ENCODE assay signal across 8 cellular contexts in the genomic region with DNA sequence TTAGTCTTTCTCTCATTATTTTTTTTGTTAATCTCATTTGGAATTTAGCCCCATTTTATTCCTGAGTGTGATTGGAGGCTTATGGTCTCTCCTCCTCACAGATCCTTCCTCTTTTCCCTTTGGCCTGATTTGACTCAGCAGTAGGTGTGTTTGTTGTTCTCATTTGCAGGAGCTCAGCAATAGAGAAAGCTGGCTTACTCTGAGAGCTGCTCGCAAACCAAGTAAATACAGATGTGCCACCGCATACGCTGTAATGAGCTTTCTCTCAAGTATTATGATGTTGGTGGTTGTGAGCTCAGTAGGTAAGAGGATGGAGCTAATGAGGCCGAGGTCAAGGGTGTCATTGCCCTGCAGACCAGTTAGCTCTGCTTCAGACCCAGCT.
DNase-seq lines count a peak whose midpoint lies in the region; ATAC-seq, FAIRE-seq and TF ChIP-seq lines count a peak whose summit lies in the region.

No MANE protein-coding gene starts in this region.

- no peak for DNase-seq in GM18507 (ENCODE audit: extremely low spot score, insufficient read length, low read depth)
- DNase-seq in NCI-H748 treated with DMSO at 0.1 percent for 48 hours (lab: John Stamatoyannopoulos, UW), result peak; percentile 59
- no peak for DNase-seq in natural killer cell
- DNase-seq in Ammon's horn (ENCODE audit: low spot score), result no peak
- DNase-seq in NCI-H1930 (lab: John Stamatoyannopoulos, UW), result no peak
- DNase-seq in prostate gland (ENCODE audit: low spot score), result no peak
- DNase-seq in SW 1271 (lab: John Stamatoyannopoulos, UW), result no peak

- H3K4me1 ChIP-seq in prostate gland (replicated peaks), result no peaks in the 10 kb centered on the region

- FAIRE-seq in GM18507 (lab: Jason Lieb, UNC), result peak; percentile 73

- H3K9me3 ChIP-seq in prostate gland, result no peaks in the 10 kb centered on the region

- H3K4me3 Mint-ChIP-seq in natural killer cell, result no peak overlapping the region

- WGBS in prostate gland, result 58% methylated on average over 4 of the region's 4 CpGs

- no peak overlapping the region for H3K4me3 ChIP-seq in prostate gland

- no peaks in the 10 kb centered on the region for H3K27me3 Mint-ChIP-seq in natural killer cell (ENCODE audit: low read depth in 2 of 2)

- no peaks in the 10 kb centered on the region for H3K27me3 ChIP-seq in prostate gland (replicated peaks; ENCODE audit: insufficient read depth)

- intact Hi-C loops in natural killer cell (cut with micrococcal nuclease) (no loop called here), prostate gland (cut with DNase I) (no loop called here)

- peak overlapping the region; percentile 0 to 3 for H3K27ac Mint-ChIP-seq in natural killer cell

- H3K36me3 Mint-ChIP-seq in natural killer cell, result peaks cover 7% of the 10 kb centered on the region

- no peaks in the 10 kb centered on the region for H3K9me3 Mint-ChIP-seq in natural killer cell

- peaks cover 22 to 24% of the 10 kb centered on the region in 2 donors for H3K4me1 Mint-ChIP-seq in natural killer cell

- no peak overlapping the region for H3K27ac ChIP-seq in prostate gland

- no peak for TF ChIP-seq POLR2A in prostate gland (IDR thresholded peaks at IDR 0.05)

- ATAC-seq in HG02943 (IDR thresholded peaks at IDR 0.05; ENCODE audit: low read depth, unreplicated experiment) (peak; percentile 76), natural killer cell (peak in 1 of 3 donors; percentile 30)

- TF ChIP-seq CTCF in natural killer cell (IDR thresholded peaks at IDR 0.05) (no peak), prostate gland (IDR thresholded peaks at IDR 0.05) (no peak)

- H3K36me3 ChIP-seq in prostate gland, result no peaks in the 10 kb centered on the region
